In genomic region chr2:239146011-239146641, GRCh38 we compare ENCODE assay signal across 21 cellular contexts.
DNase-seq lines count a peak whose midpoint lies in the region; ATAC-seq, FAIRE-seq and TF ChIP-seq lines count a peak whose summit lies in the region.
"Had no signal": no experiment of that assay in that cellular context is flagged by ENCODE, and none has a peak within 500 bp of the region (broad histone marks: within the 10 kb centered on the region; RNA-seq: fewer than 3 reads in every experiment).

No MANE protein-coding gene starts in this region.

- no peak for DNase-seq in CD8-positive, alpha-beta T cell
- DNase-seq in GM19240 (ENCODE audit: insufficient read length, low spot score): peak; percentile 39
- peak; percentile 16 for DNase-seq in GM12878 (ENCODE audit: low read depth, low spot score)
- peak in 1 of 2 donors; percentile 42 for DNase-seq in psoas muscle
- no peak for DNase-seq in COLO829 (ENCODE audit: low spot score)
- no peak for DNase-seq in left ventricle myocardium inferior
- no peak for DNase-seq in SW480 (ENCODE audit: low spot score)
- DNase-seq: Caco-2, EL, endodermal cell, hippocampal formation, midbrain, NCI-H1105, NCI-H748 treated with DMSO at 0.1 percent for 48 hours had no signal

- peaks cover 4% of the 10 kb centered on the region for H3K4me1 ChIP-seq in CD8-positive, alpha-beta T cell (ENCODE audit: insufficient read depth, low read length)
- H3K4me1 ChIP-seq in GM12878 (ENCODE audit: control insufficient read depth, insufficient read depth, low read length) (peaks cover 10% of the 10 kb centered on the region), psoas muscle (peaks cover 3% of the 10 kb centered on the region), left ventricle myocardium inferior (peaks cover 5% of the 10 kb centered on the region)
- H3K4me1 ChIP-seq: Caco-2 had no signal

- peaks cover 8% of the 10 kb centered on the region for H3K9me3 Mint-ChIP-seq in CD8-positive, alpha-beta T cell
- H3K9me3 Mint-ChIP-seq: endodermal cell had no signal

- H3K27me3 ChIP-seq in CD8-positive, alpha-beta T cell (ENCODE audit: insufficient read depth, low read length): no peaks in the 10 kb centered on the region
- H3K27me3 ChIP-seq in GM12878 (replicated peaks in 1 of 2; ENCODE audit: control insufficient read depth in 2 of 2, insufficient read depth in 2 of 2, low read length in 1 of 2): no peaks in the 10 kb centered on the region
- no peaks in the 10 kb centered on the region for H3K27me3 ChIP-seq in psoas muscle (ENCODE audit: insufficient read depth in 3 of 3, low read length in 2 of 3)
- H3K27me3 ChIP-seq in left ventricle myocardium inferior (ENCODE audit: low read depth): no peaks in the 10 kb centered on the region
- H3K27me3 ChIP-seq: neutrophil, right atrium auricular region had no signal

- H3K36me3 Mint-ChIP-seq in CD8-positive, alpha-beta T cell: peaks cover 67% of the 10 kb centered on the region

- POLR2A ChIA-PET in CD8-positive, alpha-beta T cell (lab: Charles Lee): no interaction called here
- POLR2A ChIA-PET in GM12878 (lab: Charles Lee): no interaction called here

- intact Hi-C loops in CD8-positive, alpha-beta T cell (cut with DNase I, micrococcal nuclease): no loop called here
- intact Hi-C loops in GM12878 (cut with micrococcal nuclease; ENCODE audit: unreplicated experiment): loop anchor here (10.0 kb wide), 1 partner anchor 109 kb away; no protein-coding TSS in a partner anchor
- intact Hi-C loops in psoas muscle (cut with DNase I): loop anchor here in 1 of 2 donors (10.0 kb wide), 1 partner anchor 249 kb away; no protein-coding TSS in a partner anchor
- intact Hi-C loops in left ventricle myocardium inferior (cut with micrococcal nuclease): no loop called here

- H3K27ac ChIP-seq in CD8-positive, alpha-beta T cell (ENCODE audit: low read depth, low read length): no peak overlapping the region
- H3K27ac ChIP-seq in GM12878 (ENCODE audit: control insufficient read depth, insufficient read depth) (no peak overlapping the region), psoas muscle (peak overlapping the region; percentile 16), left ventricle myocardium inferior (replicated peaks) (no peak overlapping the region)
- H3K27ac ChIP-seq: neutrophil, right atrium auricular region had no signal

- H4K20me1 ChIP-seq in GM12878 (ENCODE audit: control insufficient read depth, insufficient read depth): no peaks in the 10 kb centered on the region

- TF ChIP-seq CTCF in CD8-positive, alpha-beta T cell (IDR thresholded peaks at IDR 0.05): no peak
- TF ChIP-seq CTCF in GM12878 (IDR thresholded peaks at IDR 0.05 in 2 of 3, conservative IDR thresholded peaks at IDR 0.05 in 1 of 3; ENCODE audit: control insufficient read depth in 2 of 3, extremely low read depth in 1 of 3, insufficient read depth in 1 of 3, low read depth in 3 of 3, low read length in 3 of 3) (no peak), psoas muscle (IDR thresholded peaks at IDR 0.05) (no peak), left ventricle myocardium inferior (IDR thresholded peaks at IDR 0.05; ENCODE audit: borderline replicate concordance) (no peak)

- no peak for ATAC-seq in CD8-positive, alpha-beta T cell
- ATAC-seq in GM12878 (peak; percentile 82), psoas muscle (peak in 1 of 4 donors; percentile 9), HG03565 (IDR thresholded peaks at IDR 0.05; ENCODE audit: unreplicated experiment) (no peak)
- ATAC-seq: SK-N-SH treated with all-trans-retinoic acid at 6 μM for 48 hours had no signal

- no peak overlapping the region for H3K4me3 ChIP-seq in CD8-positive, alpha-beta T cell (ENCODE audit: low read depth, low read length)
- H3K4me3 ChIP-seq in GM12878 (no peak overlapping the region), psoas muscle (no peak overlapping the region), left ventricle myocardium inferior (no peak overlapping the region)
- H3K4me3 ChIP-seq: right atrium auricular region had no signal

- H3K4me1 Mint-ChIP-seq in CD8-positive, alpha-beta T cell (ENCODE audit: low read depth): peaks cover 15% of the 10 kb centered on the region

- no peak for TF ChIP-seq POLR2A in GM12878 (IDR thresholded peaks at IDR 0.05; ENCODE audit: low read depth, low read length)

- H3K27me3 Mint-ChIP-seq in CD8-positive, alpha-beta T cell (ENCODE audit: low read depth): no peaks in the 10 kb centered on the region

- no peak for TF ChIP-seq RAD21 in GM12878 (IDR thresholded peaks at IDR 0.05; ENCODE audit: insufficient read depth, low read depth, low read length)

- TF ChIP-seq EP300 in GM12878 (IDR thresholded peaks at IDR 0.05; ENCODE audit: borderline replicate concordance in 1 of 2, control insufficient read depth in 1 of 2, low read depth in 2 of 2, low read length in 2 of 2): no peak

- no TSS peak for BruUV-seq in GM12878 (replicated peaks; lab: Mats Ljungman, UMichigan)

- CTCF ChIA-PET in CD8-positive, alpha-beta T cell (lab: Charles Lee): interaction anchor here (4.1 kb wide), 1 partner anchor 121 kb away, joined by 16 read pairs; no protein-coding TSS in a partner anchor
- CTCF ChIA-PET in GM12878 (lab: Yijun Ruan, JAX): no interaction called here

- RAD21 ChIA-PET in GM12878 (lab: Charles Lee; ENCODE audit: unreplicated experiment): no interaction called here

- H2AFZ ChIP-seq in GM12878 (ENCODE audit: control insufficient read depth, low read depth, low read length): no peak overlapping the region

- H3K9me3 ChIP-seq in CD8-positive, alpha-beta T cell (ENCODE audit: low read length): peaks cover 5% of the 10 kb centered on the region
- no peaks in the 10 kb centered on the region for H3K9me3 ChIP-seq in GM12878 (replicated peaks; ENCODE audit: control insufficient read depth, insufficient read depth, low read length)
- no peaks in the 10 kb centered on the region for H3K9me3 ChIP-seq in psoas muscle
- no peaks in the 10 kb centered on the region for H3K9me3 ChIP-seq in left ventricle myocardium inferior (replicated peaks)
- H3K9me3 ChIP-seq: Caco-2, neutrophil, right atrium auricular region had no signal

- FAIRE-seq in GM12878 (lab: Jason Lieb, UNC): peak; percentile 73
- FAIRE-seq: H1, RCC 7860, TTC549 had no signal

- in situ Hi-C loops in GM12878 (cut with MboI): no loop called here

- H3K9ac ChIP-seq in GM12878 (ENCODE audit: control insufficient read depth, insufficient read depth, low read length): no peak overlapping the region

- H3K79me2 ChIP-seq in GM12878 (ENCODE audit: control insufficient read depth, insufficient read depth, low read length): no peaks in the 10 kb centered on the region

- peak overlapping the region; percentile 18 for H3K27ac Mint-ChIP-seq in CD8-positive, alpha-beta T cell
- H3K27ac Mint-ChIP-seq: endodermal cell had no signal

- peaks cover 13% of the 10 kb centered on the region for H3K36me3 ChIP-seq in CD8-positive, alpha-beta T cell (ENCODE audit: insufficient read depth, low read length)
- H3K36me3 ChIP-seq in GM12878 (ENCODE audit: control insufficient read depth in 2 of 2, insufficient read depth in 2 of 2, low read length in 1 of 2) (no peaks in the 10 kb centered on the region), psoas muscle (ENCODE audit: insufficient read depth in 1 of 2, low read depth in 1 of 2) (peaks cover 0 to 90% of the 10 kb centered on the region in 2 donors), left ventricle myocardium inferior (peaks cover 63% of the 10 kb centered on the region)

- SMC1A ChIA-PET in GM12878 (lab: Charles Lee; ENCODE audit: uncharacterized antibody, unreplicated experiment): no interaction called here

- H3K4me2 ChIP-seq in GM12878 (ENCODE audit: control insufficient read depth, insufficient read depth): peak overlapping the region; percentile 17; the same call in 1 of the 2 replicates

- H3K4me3 Mint-ChIP-seq in CD8-positive, alpha-beta T cell: no peak overlapping the region
- H3K4me3 Mint-ChIP-seq: endodermal cell had no signal

- WGBS in GM12878 (ENCODE audit: insufficient coverage, insufficient replicate concordance, low lambda C conversion rate, missing lambda C conversion rate): 24% methylated on average over 18 of the region's 19 CpGs
- WGBS in psoas muscle, 3 donors: 85 to 92% (median 89%) methylated on average over 19 of the region's 19 CpGs

TF ChIP-seq in GM12878, 131 proteins besides CTCF, POLR2A, EP300 and RAD21:
- TF ChIP-seq NR2F1 (conservative IDR thresholded peaks at IDR 0.05) (peak; percentile 86), CREB1 (IDR thresholded peaks at IDR 0.05; ENCODE audit: low read depth) (peak; percentile 61), CREM (IDR thresholded peaks at IDR 0.05; ENCODE audit: low read depth) (0 out of 2 replicates have a peak, but pooled peaks have one; percentile 24), ETV6 (conservative IDR thresholded peaks at IDR 0.05 in 1 of 2, IDR thresholded peaks at IDR 0.05 in 1 of 2; ENCODE audit: borderline replicate concordance in 1 of 2, low read depth in 1 of 2) (no peak), DPF2 (IDR thresholded peaks at IDR 0.05) (no peak), BHLHE40 (IDR thresholded peaks at IDR 0.05; ENCODE audit: borderline replicate concordance in 1 of 2, low read depth in 2 of 2, low read length in 1 of 2) (peak in 1 of 2 experiments; percentile 35; a peak in 1 of 4 replicates), RUNX3 (IDR thresholded peaks at IDR 0.05; ENCODE audit: low read length) (peak; percentile 69)
- TF ChIP-seq, protein P1, sequence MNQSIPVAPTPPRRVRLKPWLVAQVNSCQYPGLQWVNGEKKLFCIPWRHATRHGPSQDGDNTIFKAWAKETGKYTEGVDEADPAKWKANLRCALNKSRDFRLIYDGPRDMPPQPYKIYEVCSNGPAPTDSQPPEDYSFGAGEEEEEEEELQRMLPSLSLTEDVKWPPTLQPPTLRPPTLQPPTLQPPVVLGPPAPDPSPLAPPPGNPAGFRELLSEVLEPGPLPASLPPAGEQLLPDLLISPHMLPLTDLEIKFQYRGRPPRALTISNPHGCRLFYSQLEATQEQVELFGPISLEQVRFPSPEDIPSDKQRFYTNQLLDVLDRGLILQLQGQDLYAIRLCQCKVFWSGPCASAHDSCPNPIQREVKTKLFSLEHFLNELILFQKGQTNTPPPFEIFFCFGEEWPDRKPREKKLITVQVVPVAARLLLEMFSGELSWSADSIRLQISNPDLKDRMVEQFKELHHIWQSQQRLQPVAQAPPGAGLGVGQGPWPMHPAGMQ (IDR thresholded peaks at IDR 0.05; ENCODE audit: borderline replicate concordance): no peak
TF ChIP-seq in GM12878: peak in this region for 5.

Comparison
In these comparisons a context has a peak if more than half of its experiments do, and no peak if none do; other contexts are left out.
1. DNase-seq: peak in GM19240 (single experiment) and GM12878 (single experiment); none in CD8-positive, alpha-beta T cell (0 of 7), COLO829 (single experiment), left ventricle myocardium inferior (single experiment) and SW480 (single experiment).